In genomic region chrX:19674041-19674769, GRCh38 we compare ENCODE assay signal across 13 cellular contexts.
A peak's percentile ranks its signal among the peaks of the same experiment; 100 is the strongest.
DNase-seq lines count a peak whose midpoint lies in the region; ATAC-seq and TF ChIP-seq lines count a peak whose summit lies in the region.
"Had no signal": no experiment of that assay in that cellular context is flagged by ENCODE, and none has a peak within 500 bp of the region (broad histone marks: within the 10 kb centered on the region; RNA-seq: fewer than 3 reads in every experiment).

No MANE protein-coding gene starts in this region.

- H3K23ac ChIP-seq in IMR-90 (ENCODE audit: low read depth, low read length), result no peak overlapping the region

- H3K9ac ChIP-seq in IMR-90 (ENCODE audit: low read depth, low read length), result no peak overlapping the region

- no peak for ATAC-seq in IMR-90 (ENCODE audit: low read depth)
- ATAC-seq in natural killer cell treated with Interleukin-12 subunit alpha and Interleukin-12 subunit beta and Interleukin-15 and Interleukin-18, amount 100 ng/mL, for 72 hours, result no peak
- ATAC-seq in stimulated activated memory B cell treated with anti-CD40 and anti-IgM and Interleukin-4, amounts not matched to agents 10 μg/mL and 1 μg/mL and 100 μg/mL, for 72 hours, result no peak

- CTCF ChIA-PET in activated CD4-positive, alpha-beta memory T cell treated with anti-CD3 and anti-CD28 coated beads for 36 hours (lab: Charles Lee), result no interaction called here
- CTCF ChIA-PET in activated CD4-positive, alpha-beta memory T cell treated with anti-CD3 and anti-CD28 coated beads, Interleukin-2, amount 10 ng/mL, durations not matched to agents 7 days and 5 days (lab: Charles Lee), result no interaction called here
- CTCF ChIA-PET in IMR-90 (lab: Yijun Ruan, JAX), result no interaction called here

- no peak overlapping the region for H2AK9ac ChIP-seq in IMR-90 (replicated peaks; ENCODE audit: low read depth, low read length, poor library complexity)

- H4K91ac ChIP-seq in IMR-90 (ENCODE audit: insufficient read depth, low read depth, low read length), result peak overlapping the region; percentile 75; the same call in 1 of the 2 replicates

- H3K36me3 Mint-ChIP-seq in activated CD4-positive, alpha-beta memory T cell treated with anti-CD3 and anti-CD28 coated beads for 36 hours, result peaks cover 12% of the 10 kb centered on the region
- peaks cover 58% of the 10 kb centered on the region for H3K36me3 Mint-ChIP-seq in activated CD4-positive, alpha-beta memory T cell treated with anti-CD3 and anti-CD28 coated beads, Interleukin-2, amount 10 ng/mL, durations not matched to agents 7 days and 5 days (ENCODE audit: low read depth)
- H3K36me3 Mint-ChIP-seq in activated naive CD8-positive, alpha-beta T cell treated with anti-CD3 and anti-CD28 coated beads for 36 hours, result peaks cover 44% of the 10 kb centered on the region
- peaks cover 16% of the 10 kb centered on the region for H3K36me3 Mint-ChIP-seq in natural killer cell treated with Interleukin-12 subunit alpha and Interleukin-12 subunit beta and Interleukin-15 and Interleukin-18, amount 100 ng/mL, for 72 hours
- peaks cover 48% of the 10 kb centered on the region for H3K36me3 Mint-ChIP-seq in stimulated activated memory B cell treated with anti-CD40 and anti-IgM and Interleukin-4, amounts not matched to agents 10 μg/mL and 1 μg/mL and 100 μg/mL, for 72 hours

- no peak for TF ChIP-seq POLR2A in IMR-90 (IDR thresholded peaks at IDR 0.05; ENCODE audit: low read depth, low read length)

- TF ChIP-seq CTCF in IMR-90 (conservative IDR thresholded peaks at IDR 0.05; ENCODE audit: low read depth, low read length), result no peak

- peak overlapping the region; percentile 67; the same call in 1 of the 2 replicates for H3K14ac ChIP-seq in IMR-90 (replicated peaks; ENCODE audit: low read depth, low read length)

- no peak overlapping the region for H3K56ac ChIP-seq in IMR-90 (ENCODE audit: extremely low read depth, insufficient read depth, low read length)

- no peaks in the 10 kb centered on the region for H3K9me3 ChIP-seq in IMR-90 (ENCODE audit: control insufficient read depth, insufficient read depth, low read length)
- H3K9me3 ChIP-seq: transverse colon had no signal

- H3K9me3 Mint-ChIP-seq in activated CD4-positive, alpha-beta memory T cell treated with anti-CD3 and anti-CD28 coated beads for 36 hours, result no peaks in the 10 kb centered on the region
- H3K9me3 Mint-ChIP-seq in activated CD4-positive, alpha-beta memory T cell treated with anti-CD3 and anti-CD28 coated beads, Interleukin-2, amount 10 ng/mL, durations not matched to agents 7 days and 5 days, result no peaks in the 10 kb centered on the region
- no peaks in the 10 kb centered on the region for H3K9me3 Mint-ChIP-seq in activated naive CD8-positive, alpha-beta T cell treated with anti-CD3 and anti-CD28 coated beads for 36 hours
- peaks cover 6% of the 10 kb centered on the region for H3K9me3 Mint-ChIP-seq in natural killer cell treated with Interleukin-12 subunit alpha and Interleukin-12 subunit beta and Interleukin-15 and Interleukin-18, amount 100 ng/mL, for 72 hours
- H3K9me3 Mint-ChIP-seq in stimulated activated memory B cell treated with anti-CD40 and anti-IgM and Interleukin-4, amounts not matched to agents 10 μg/mL and 1 μg/mL and 100 μg/mL, for 72 hours, result no peaks in the 10 kb centered on the region

- dilution Hi-C loops in IMR-90 (cut with HindIII; ENCODE audit: low sequenced_read_pairs, unreplicated experiment), result no loop called here

- peak overlapping the region; percentile 91 for H2BK20ac ChIP-seq in IMR-90 (ENCODE audit: low read depth, low read length)

- H3K4ac ChIP-seq in IMR-90 (ENCODE audit: low read depth, low read length), result peak overlapping the region; percentile 87; the same call in 1 of the 2 replicates

- H3K4me2 ChIP-seq in IMR-90 (ENCODE audit: low read depth, low read length), result no peak overlapping the region

- no CpG with 5 or more reads among the region's 3 CpGs for WGBS in IMR-90 (ENCODE audit: extremely low coverage in 2 of 2, insufficient read length in 1 of 2), 2 experiments

- no peaks in the 10 kb centered on the region for H3K27me3 Mint-ChIP-seq in activated CD4-positive, alpha-beta memory T cell treated with anti-CD3 and anti-CD28 coated beads for 36 hours
- H3K27me3 Mint-ChIP-seq in activated CD4-positive, alpha-beta memory T cell treated with anti-CD3 and anti-CD28 coated beads, Interleukin-2, amount 10 ng/mL, durations not matched to agents 7 days and 5 days, result no peaks in the 10 kb centered on the region
- no peaks in the 10 kb centered on the region for H3K27me3 Mint-ChIP-seq in activated naive CD8-positive, alpha-beta T cell treated with anti-CD3 and anti-CD28 coated beads for 36 hours
- H3K27me3 Mint-ChIP-seq in natural killer cell treated with Interleukin-12 subunit alpha and Interleukin-12 subunit beta and Interleukin-15 and Interleukin-18, amount 100 ng/mL, for 72 hours, result peaks cover 0 to 3% of the 10 kb centered on the region in 2 donors
- no peaks in the 10 kb centered on the region for H3K27me3 Mint-ChIP-seq in stimulated activated memory B cell treated with anti-CD40 and anti-IgM and Interleukin-4, amounts not matched to agents 10 μg/mL and 1 μg/mL and 100 μg/mL, for 72 hours

- no peak overlapping the region for H2AK5ac ChIP-seq in IMR-90 (ENCODE audit: low read depth, low read length)

- POLR2A ChIA-PET in activated CD4-positive, alpha-beta memory T cell treated with anti-CD3 and anti-CD28 coated beads for 36 hours (lab: Charles Lee), result no interaction called here
- POLR2A ChIA-PET in activated CD4-positive, alpha-beta memory T cell treated with anti-CD3 and anti-CD28 coated beads, Interleukin-2, amount 10 ng/mL, durations not matched to agents 7 days and 5 days (lab: Charles Lee), result no interaction called here
- POLR2A ChIA-PET in IMR-90 (lab: Charles Lee; ENCODE audit: unreplicated experiment), result no interaction called here

- no peak for DNase-seq in activated CD4-positive, alpha-beta memory T cell treated with anti-CD3 and anti-CD28 coated beads for 36 hours
- DNase-seq in activated CD4-positive, alpha-beta memory T cell treated with anti-CD3 and anti-CD28 coated beads, Interleukin-2, amount 10 ng/mL, durations not matched to agents 7 days and 5 days, result no peak
- no peak for DNase-seq in IMR-90
- DNase-seq in activated naive CD8-positive, alpha-beta T cell treated with anti-CD3 and anti-CD28 coated beads for 36 hours, result no peak
- no peak for DNase-seq in natural killer cell treated with Interleukin-12 subunit alpha and Interleukin-12 subunit beta and Interleukin-15 and Interleukin-18, amount 100 ng/mL, for 72 hours (ENCODE audit: low spot score)
- no peak for DNase-seq in D341Med (ENCODE audit: low spot score)
- DNase-seq in Ammon's horn (ENCODE audit: low spot score), result no peak
- DNase-seq: NCI-H1436 treated with DMSO at 0.1 percent for 48 hours; stimulated activated CD4-positive, alpha-beta T cell treated with anti-CD3 and anti-CD28 coated beads, Interleukin-2, amount 100 ng/mL, for 48 hours; stimulated activated CD8-positive, alpha-beta memory T cell treated with anti-CD3 and anti-CD28 coated beads, Interleukin-4, amount 100 ng/mL, for 48 hours had no signal

- peaks cover 4% of the 10 kb centered on the region for H3K4me1 ChIP-seq in IMR-90 (ENCODE audit: control insufficient read depth, insufficient read depth, low read length)

- H3K27me3 ChIP-seq in IMR-90 (ENCODE audit: control insufficient read depth, insufficient read depth, low read length), result no peaks in the 10 kb centered on the region
- H3K27me3 ChIP-seq: right atrium auricular region, transverse colon had no signal

- no peak overlapping the region for H3K18ac ChIP-seq in IMR-90 (ENCODE audit: low read depth, low read length)

- TF ChIP-seq RAD21 in IMR-90 (IDR thresholded peaks at IDR 0.05; ENCODE audit: low read length), result no peak

- no peak overlapping the region for H3K4me3 ChIP-seq in IMR-90 (ENCODE audit: insufficient read depth, low read depth, low read length)
- H3K4me3 ChIP-seq: right atrium auricular region, transverse colon had no signal

- no peak overlapping the region for H3K27ac ChIP-seq in IMR-90 (ENCODE audit: insufficient read depth, low read length)
- H3K27ac ChIP-seq: right atrium auricular region had no signal

- no peaks in the 10 kb centered on the region for H3K36me3 ChIP-seq in IMR-90 (ENCODE audit: control insufficient read depth, insufficient read depth, low read length)
- H3K36me3 ChIP-seq: right atrium auricular region, transverse colon had no signal

- H3K27ac Mint-ChIP-seq in activated CD4-positive, alpha-beta memory T cell treated with anti-CD3 and anti-CD28 coated beads for 36 hours, result peak overlapping the region; percentile 63
- H3K27ac Mint-ChIP-seq in activated CD4-positive, alpha-beta memory T cell treated with anti-CD3 and anti-CD28 coated beads, Interleukin-2, amount 10 ng/mL, durations not matched to agents 7 days and 5 days, result no peak overlapping the region
- H3K27ac Mint-ChIP-seq in activated naive CD8-positive, alpha-beta T cell treated with anti-CD3 and anti-CD28 coated beads for 36 hours, result peak overlapping the region; percentile 74
- H3K27ac Mint-ChIP-seq in natural killer cell treated with Interleukin-12 subunit alpha and Interleukin-12 subunit beta and Interleukin-15 and Interleukin-18, amount 100 ng/mL, for 72 hours, result peak overlapping the region; percentile 73 to 76
- H3K27ac Mint-ChIP-seq in stimulated activated memory B cell treated with anti-CD40 and anti-IgM and Interleukin-4, amounts not matched to agents 10 μg/mL and 1 μg/mL and 100 μg/mL, for 72 hours, result no peak overlapping the region

- no peak overlapping the region for H4K5ac ChIP-seq in IMR-90 (ENCODE audit: low read depth, low read length)

- in situ Hi-C loops in IMR-90 (cut with MboI; ENCODE audit: low sequenced_read_pairs), result no loop called here

- no TSS peak for BruUV-seq in IMR-90 (replicated peaks; lab: Mats Ljungman, UMichigan)

- no peak overlapping the region for H4K8ac ChIP-seq in IMR-90 (ENCODE audit: low read depth in 2 of 2, low read length in 2 of 2)

- H2BK15ac ChIP-seq in IMR-90 (ENCODE audit: low read depth, low read length), result peak overlapping the region; percentile 20; the same call in 1 of the 3 replicates

- H3K79me1 ChIP-seq in IMR-90 (ENCODE audit: low read depth in 1 of 2, low read length in 2 of 2), result peaks cover 0 to 8% of the 10 kb centered on the region in 2 experiments; a peak in 2 of 4 replicates

- no peaks in the 10 kb centered on the region for H4K20me1 ChIP-seq in IMR-90 (ENCODE audit: insufficient read depth, low read length)

- H2AFZ ChIP-seq in IMR-90 (replicated peaks; ENCODE audit: low read length, poor library complexity), result no peak overlapping the region

- H2BK120ac ChIP-seq in IMR-90 (ENCODE audit: low read depth, low read length), result peak overlapping the region; percentile 96

- intact Hi-C loops in activated CD4-positive, alpha-beta memory T cell treated with anti-CD3 and anti-CD28 coated beads for 36 hours (cut with micrococcal nuclease), result no loop called here
- intact Hi-C loops in IMR-90 (cut with micrococcal nuclease), result no loop called here

- peaks cover 3% of the 10 kb centered on the region; the same call in 1 of the 2 replicates for H3K9me1 ChIP-seq in IMR-90 (ENCODE audit: insufficient read depth, low read length)

- no peak overlapping the region for H3K4me3 Mint-ChIP-seq in activated CD4-positive, alpha-beta memory T cell treated with anti-CD3 and anti-CD28 coated beads for 36 hours
- H3K4me3 Mint-ChIP-seq in activated CD4-positive, alpha-beta memory T cell treated with anti-CD3 and anti-CD28 coated beads, Interleukin-2, amount 10 ng/mL, durations not matched to agents 7 days and 5 days, result no peak overlapping the region
- no peak overlapping the region for H3K4me3 Mint-ChIP-seq in activated naive CD8-positive, alpha-beta T cell treated with anti-CD3 and anti-CD28 coated beads for 36 hours
- H3K4me3 Mint-ChIP-seq in natural killer cell treated with Interleukin-12 subunit alpha and Interleukin-12 subunit beta and Interleukin-15 and Interleukin-18, amount 100 ng/mL, for 72 hours, result peak overlapping the region; percentile 77
- H3K4me3 Mint-ChIP-seq in stimulated activated memory B cell treated with anti-CD40 and anti-IgM and Interleukin-4, amounts not matched to agents 10 μg/mL and 1 μg/mL and 100 μg/mL, for 72 hours, result no peak overlapping the region

- H2BK5ac ChIP-seq in IMR-90 (ENCODE audit: low read depth, low read length, poor library complexity, severe bottlenecking), result peak overlapping the region; percentile 91

- H3K4me1 Mint-ChIP-seq in activated CD4-positive, alpha-beta memory T cell treated with anti-CD3 and anti-CD28 coated beads for 36 hours (ENCODE audit: low read depth), result peaks cover 67% of the 10 kb centered on the region
- H3K4me1 Mint-ChIP-seq in activated CD4-positive, alpha-beta memory T cell treated with anti-CD3 and anti-CD28 coated beads, Interleukin-2, amount 10 ng/mL, durations not matched to agents 7 days and 5 days, result peaks cover 50% of the 10 kb centered on the region
- H3K4me1 Mint-ChIP-seq in activated naive CD8-positive, alpha-beta T cell treated with anti-CD3 and anti-CD28 coated beads for 36 hours, result peaks cover 51% of the 10 kb centered on the region
- peaks cover 51 to 54% of the 10 kb centered on the region in 2 donors for H3K4me1 Mint-ChIP-seq in natural killer cell treated with Interleukin-12 subunit alpha and Interleukin-12 subunit beta and Interleukin-15 and Interleukin-18, amount 100 ng/mL, for 72 hours (ENCODE audit: low read depth in 2 of 2)
- peaks cover 35% of the 10 kb centered on the region for H3K4me1 Mint-ChIP-seq in stimulated activated memory B cell treated with anti-CD40 and anti-IgM and Interleukin-4, amounts not matched to agents 10 μg/mL and 1 μg/mL and 100 μg/mL, for 72 hours

Comparison
In these comparisons a context has a peak if more than half of its experiments do, and no peak if none do; other contexts are left out.
1. H3K27ac Mint-ChIP-seq: peak in activated CD4-positive, alpha-beta memory T cell treated with anti-CD3 and anti-CD28 coated beads for 36 hours (single experiment), activated naive CD8-positive, alpha-beta T cell treated with anti-CD3 and anti-CD28 coated beads for 36 hours (single experiment) and natural killer cell treated with Interleukin-12 subunit alpha and Interleukin-12 subunit beta and Interleukin-15 and Interleukin-18, amount 100 ng/mL, for 72 hours (2 of 2); none in activated CD4-positive, alpha-beta memory T cell treated with anti-CD3 and anti-CD28 coated beads, Interleukin-2, amount 10 ng/mL, durations not matched to agents 7 days and 5 days (single experiment) and stimulated activated memory B cell treated with anti-CD40 and anti-IgM and Interleukin-4, amounts not matched to agents 10 μg/mL and 1 μg/mL and 100 μg/mL, for 72 hours (single experiment).